Comparison of ENCODE assay signal across 14 cellular contexts in genomic region chr18:62388855-62389760, GRCh38.
DNase-seq lines count a peak whose midpoint lies in the region; ATAC-seq and TF ChIP-seq lines count a peak whose summit lies in the region.
"Had no signal": no experiment of that assay in that cellular context is flagged by ENCODE, and none has a peak within 500 bp of the region (broad histone marks: within the 10 kb centered on the region; RNA-seq: fewer than 3 reads in every experiment).

No MANE protein-coding gene starts in this region.

- no peak for TF ChIP-seq CTCF in RWPE1 (conservative IDR thresholded peaks at IDR 0.05; ENCODE audit: low read depth)
- TF ChIP-seq CTCF in smooth muscle cell (IDR thresholded peaks at IDR 0.05; ENCODE audit: borderline replicate concordance, insufficient read depth, poor library complexity, severe bottlenecking), result no peak

- H2AFZ ChIP-seq in smooth muscle cell (ENCODE audit: low read depth), result no peak overlapping the region

- H3K27ac ChIP-seq in RWPE1 (no peak overlapping the region), smooth muscle cell (ENCODE audit: low read depth) (peak overlapping the region; percentile 70)
- H3K27ac ChIP-seq: Peyer's patch, testis had no signal

- peak overlapping the region; percentile 14 for H3K9ac ChIP-seq in smooth muscle cell (ENCODE audit: low read depth)

- ATAC-seq in esophagus mucosa (peak; percentile 82), HG03442 (IDR thresholded peaks at IDR 0.05; ENCODE audit: unreplicated experiment) (no peak)
- ATAC-seq: natural killer cell had no signal

- WGBS in smooth muscle cell (ENCODE audit: low lambda C conversion rate), result 80% methylated on average over 15 of the region's 16 CpGs

- H3K27me3 ChIP-seq in smooth muscle cell (ENCODE audit: low read depth), result peaks cover 42% of the 10 kb centered on the region
- H3K27me3 ChIP-seq: Peyer's patch, testis had no signal

- H3K4me2 ChIP-seq in smooth muscle cell, result peak overlapping the region; percentile 30

- DNase-seq in HT-29 (ENCODE audit: low spot score), result peak; percentile 13
- peak; percentile 69 for DNase-seq in RWPE1 (ENCODE audit: low spot score)
- DNase-seq in smooth muscle cell (lab: John Stamatoyannopoulos, UW; ENCODE audit: unreplicated experiment), result no peak
- DNase-seq in NCI-H748 (lab: John Stamatoyannopoulos, UW; ENCODE audit: unreplicated experiment), result no peak
- DNase-seq in NCI-H446 treated with DMSO at 0.1 percent for 48 hours (lab: John Stamatoyannopoulos, UW), result no peak
- DNase-seq: activated naive CD4-positive, alpha-beta T cell treated with anti-CD3 and anti-CD28 coated beads, Interleukin-2, amount 50 U/mL, for 16 hours; natural killer cell; NCI-H526 treated with DMSO at 0.1 percent for 48 hours; Peyer's patch; SW 1271; testis had no signal

- CTCF ChIA-PET in RWPE1 (lab: Yijun Ruan, JAX), result interaction anchor here (0.7 kb wide), 2 partner anchors 124 to 195 kb away, joined by 3 read pairs; no protein-coding TSS in a partner anchor

- no peaks in the 10 kb centered on the region for H3K4me1 ChIP-seq in smooth muscle cell (ENCODE audit: low read depth)
- H3K4me1 ChIP-seq: testis had no signal

- H3K36me3 ChIP-seq in smooth muscle cell (ENCODE audit: low read depth), result no peaks in the 10 kb centered on the region
- H3K36me3 ChIP-seq: Peyer's patch had no signal

- H3K9me3 ChIP-seq in smooth muscle cell (replicated peaks; ENCODE audit: low read depth), result no peaks in the 10 kb centered on the region
- H3K9me3 ChIP-seq: Peyer's patch, testis had no signal

- POLR2A ChIA-PET in RWPE1 (lab: Yijun Ruan, JAX; ENCODE audit: low non-redundant PET), result no interaction called here

- H4K20me1 ChIP-seq in smooth muscle cell (ENCODE audit: low read depth), result no peaks in the 10 kb centered on the region

- no peaks in the 10 kb centered on the region for H3F3A ChIP-seq in smooth muscle cell (ENCODE audit: low read depth)

- H3K4me3 ChIP-seq in smooth muscle cell, result no peak overlapping the region
- H3K4me3 ChIP-seq: K562, Peyer's patch, testis had no signal

- H3K79me2 ChIP-seq in smooth muscle cell (ENCODE audit: low read depth), result no peaks in the 10 kb centered on the region

Comparison
In these comparisons a context has a peak if more than half of its experiments do, and no peak if none do; other contexts are left out.
1. DNase-seq: peak in HT-29 (single experiment) and RWPE1 (single experiment); none in smooth muscle cell (single experiment), NCI-H748 (single experiment) and NCI-H446 treated with DMSO at 0.1 percent for 48 hours (single experiment).